23 cellular contexts compared by ENCODE assay signal in genomic region chr4:35608205-35608604, GRCh38.
"Had no signal": no experiment of that assay in that cellular context is flagged by ENCODE, and none has a peak within 500 bp of the region (broad histone marks: within the 10 kb centered on the region; RNA-seq: fewer than 3 reads in every experiment).

No MANE protein-coding gene starts in this region.

- H3K27ac ChIP-seq: colonic mucosa, epithelial cell of prostate, esophagus squamous epithelium, gastrocnemius medialis, heart right ventricle, left lung, lower lobe of right lung had no signal

- H3K27me3 ChIP-seq: colonic mucosa, esophagus squamous epithelium, gastrocnemius medialis, heart right ventricle, left lung had no signal

- ATAC-seq: effector memory CD8-positive, alpha-beta T cell; esophagus mucosa; gastrocnemius medialis; heart right ventricle; left cardiac atrium; left lung; left ventricle myocardium superior; lower lobe of right lung; mucosa of descending colon had no signal

- H3K4me1 ChIP-seq: colonic mucosa, esophagus squamous epithelium, gastrocnemius medialis, heart right ventricle, left lung, lower lobe of right lung had no signal

- DNase-seq: colonic mucosa; cortex of kidney; effector CD8-positive, alpha-beta T cell; effector memory CD8-positive, alpha-beta T cell; endodermal cell; erythroblast; esophagus squamous epithelium; foreskin fibroblast; foreskin melanocyte; gastrocnemius medialis; glutamatergic neuron; head of caudate nucleus; heart right ventricle; hippocampal formation; left cardiac atrium; left lung; left ventricle myocardium superior; lower lobe of right lung; mesenchymal stem cell; mucosa of descending colon; naive B cell had no signal

- H3K9me3 ChIP-seq: esophagus squamous epithelium, gastrocnemius medialis, heart right ventricle, left lung, lower lobe of right lung had no signal

- H3K36me3 ChIP-seq: colonic mucosa, esophagus squamous epithelium, gastrocnemius medialis, heart right ventricle, left lung, lower lobe of right lung had no signal

- H3K4me3 ChIP-seq: colonic mucosa, esophagus squamous epithelium, gastrocnemius medialis, heart right ventricle, left lung, lower lobe of right lung, mucosa of descending colon had no signal
